ENCODE assay signal across 22 cellular contexts in the genomic region with DNA sequence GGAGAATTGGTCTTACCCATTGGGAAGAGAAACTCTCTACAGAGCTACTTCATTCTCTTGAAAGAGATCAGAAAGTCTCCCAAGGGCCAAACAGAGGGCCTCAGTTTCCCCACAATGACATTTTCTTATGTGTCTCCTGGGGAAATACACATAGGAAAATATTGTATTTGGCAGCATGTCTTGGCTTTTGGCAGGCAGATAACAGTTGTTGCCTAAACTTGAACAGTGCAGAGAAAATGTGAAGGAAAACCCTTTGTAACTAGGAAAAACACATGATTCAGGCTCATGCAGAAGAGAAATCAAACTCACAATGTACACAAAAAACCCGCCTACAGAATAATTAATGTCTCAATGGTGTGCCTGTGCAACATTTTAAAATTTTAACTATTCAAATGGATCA.
DNase-seq lines count a peak whose midpoint lies in the region; ATAC-seq and TF ChIP-seq lines count a peak whose summit lies in the region.
"Had no signal": no experiment of that assay in that cellular context is flagged by ENCODE, and none has a peak within 500 bp of the region (broad histone marks: within the 10 kb centered on the region; RNA-seq: fewer than 3 reads in every experiment).

No MANE protein-coding gene starts in this region.

- no peaks in the 10 kb centered on the region for H3K9me3 ChIP-seq in left ventricle myocardium inferior (replicated peaks)
- no peaks in the 10 kb centered on the region for H3K9me3 ChIP-seq in osteoblast (ENCODE audit: low read depth, low read length)

- no peak overlapping the region for H3K4me3 Mint-ChIP-seq in activated naive CD8-positive, alpha-beta T cell treated with anti-CD3 and anti-CD28 coated beads, Interleukin-2, amount 50 U/mL, for 24 hours
- H3K4me3 Mint-ChIP-seq: B cell had no signal

- H3K27ac ChIP-seq in left ventricle myocardium inferior (replicated peaks) = no peak overlapping the region
- H3K27ac ChIP-seq in osteoblast (ENCODE audit: low read depth, low read length) = peak overlapping the region; percentile 47
- H3K27ac ChIP-seq: 22Rv1 had no signal

- H3K27me3 ChIP-seq in left ventricle myocardium inferior (ENCODE audit: low read depth) (no peaks in the 10 kb centered on the region), osteoblast (ENCODE audit: insufficient read depth, low read length) (no peaks in the 10 kb centered on the region)

- peaks cover 2% of the 10 kb centered on the region for H3K27me3 Mint-ChIP-seq in activated naive CD8-positive, alpha-beta T cell treated with anti-CD3 and anti-CD28 coated beads, Interleukin-2, amount 50 U/mL, for 24 hours
- H3K27me3 Mint-ChIP-seq: B cell had no signal

- ATAC-seq in left ventricle myocardium superior = peak; percentile 41
- no peak for ATAC-seq in activated naive CD8-positive, alpha-beta T cell treated with anti-CD3 and anti-CD28 coated beads, Interleukin-2, amount 50 U/mL, for 24 hours
- ATAC-seq in HG02642 (IDR thresholded peaks at IDR 0.05; ENCODE audit: poor library complexity, unreplicated experiment) = no peak
- ATAC-seq: HepG2 had no signal

- H3K36me3 ChIP-seq in left ventricle myocardium inferior = no peaks in the 10 kb centered on the region
- H3K36me3 ChIP-seq in osteoblast (ENCODE audit: insufficient read depth, low read length) = peaks cover 38% of the 10 kb centered on the region

- DNase-seq in left ventricle myocardium superior = no peak
- DNase-seq in left ventricle myocardium inferior = no peak
- peak; percentile 27 for DNase-seq in fibroblast of mammary gland (ENCODE audit: low read depth)
- no peak for DNase-seq in osteoblast (ENCODE audit: insufficient read length, low spot score, missing footprints)
- no peak for DNase-seq in AML-193 (lab: John Stamatoyannopoulos, UW)
- no peak for DNase-seq in NOMO-1 (lab: John Stamatoyannopoulos, UW; ENCODE audit: unreplicated experiment in 2 of 2)
- no peak for DNase-seq in activated naive CD8-positive, alpha-beta T cell treated with anti-CD3 and anti-CD28 coated beads, Interleukin-2, amount 50 U/mL, for 24 hours
- DNase-seq: COR-L47, DMS 273 treated with DMSO at 0.1 percent for 48 hours, DND-41, KBM-7, MV-4-11, NCI-H1694 treated with DMSO at 0.1 percent for 48 hours, NCI-H2107, NCI-H510A treated with DMSO at 0.1 percent for 48 hours, NCI-H774, OCI-M1, Right ventricle myocardium superior had no signal

- H4K20me1 ChIP-seq in osteoblast (ENCODE audit: insufficient read depth, low read length) = no peaks in the 10 kb centered on the region

- H3K79me2 ChIP-seq in osteoblast (ENCODE audit: insufficient read depth, low read length) = no peaks in the 10 kb centered on the region

- intact Hi-C loops in left ventricle myocardium superior (cut with micrococcal nuclease) (no loop called here), left ventricle myocardium inferior (cut with micrococcal nuclease) (no loop called here)

- H3K27ac Mint-ChIP-seq in activated naive CD8-positive, alpha-beta T cell treated with anti-CD3 and anti-CD28 coated beads, Interleukin-2, amount 50 U/mL, for 24 hours = no peak overlapping the region
- H3K27ac Mint-ChIP-seq: B cell had no signal

- peaks cover 24% of the 10 kb centered on the region for H3K4me1 ChIP-seq in left ventricle myocardium inferior
- H3K4me1 ChIP-seq in osteoblast (ENCODE audit: insufficient read depth, low read length) = peaks cover 47% of the 10 kb centered on the region

- no peaks in the 10 kb centered on the region for H3K9me3 Mint-ChIP-seq in activated naive CD8-positive, alpha-beta T cell treated with anti-CD3 and anti-CD28 coated beads, Interleukin-2, amount 50 U/mL, for 24 hours

- H3K4me3 ChIP-seq in left ventricle myocardium inferior (no peak overlapping the region), fibroblast of mammary gland (ENCODE audit: control insufficient read depth, low read depth, low read length) (no peak overlapping the region), osteoblast (ENCODE audit: insufficient read depth, low read length) (no peak overlapping the region)

- H2AFZ ChIP-seq in osteoblast (ENCODE audit: low read length) = no peak overlapping the region

- H3K4me2 ChIP-seq in osteoblast (ENCODE audit: insufficient read depth, low read length) = no peak overlapping the region

- no peaks in the 10 kb centered on the region for H3K4me1 Mint-ChIP-seq in activated naive CD8-positive, alpha-beta T cell treated with anti-CD3 and anti-CD28 coated beads, Interleukin-2, amount 50 U/mL, for 24 hours
- H3K4me1 Mint-ChIP-seq: B cell had no signal

- TF ChIP-seq CTCF in left ventricle myocardium inferior (IDR thresholded peaks at IDR 0.05; ENCODE audit: borderline replicate concordance) = no peak
- TF ChIP-seq CTCF in fibroblast of mammary gland (conservative IDR thresholded peaks at IDR 0.05; ENCODE audit: control insufficient read depth, insufficient read depth, low read depth, low read length) = no peak
- no peak for TF ChIP-seq CTCF in osteoblast (IDR thresholded peaks at IDR 0.05; ENCODE audit: extremely low read depth, low read depth, low read length)

- H3K36me3 Mint-ChIP-seq in activated naive CD8-positive, alpha-beta T cell treated with anti-CD3 and anti-CD28 coated beads, Interleukin-2, amount 50 U/mL, for 24 hours (ENCODE audit: low read depth) = no peaks in the 10 kb centered on the region
